20 cellular contexts compared by ENCODE assay signal in the genomic region with DNA sequence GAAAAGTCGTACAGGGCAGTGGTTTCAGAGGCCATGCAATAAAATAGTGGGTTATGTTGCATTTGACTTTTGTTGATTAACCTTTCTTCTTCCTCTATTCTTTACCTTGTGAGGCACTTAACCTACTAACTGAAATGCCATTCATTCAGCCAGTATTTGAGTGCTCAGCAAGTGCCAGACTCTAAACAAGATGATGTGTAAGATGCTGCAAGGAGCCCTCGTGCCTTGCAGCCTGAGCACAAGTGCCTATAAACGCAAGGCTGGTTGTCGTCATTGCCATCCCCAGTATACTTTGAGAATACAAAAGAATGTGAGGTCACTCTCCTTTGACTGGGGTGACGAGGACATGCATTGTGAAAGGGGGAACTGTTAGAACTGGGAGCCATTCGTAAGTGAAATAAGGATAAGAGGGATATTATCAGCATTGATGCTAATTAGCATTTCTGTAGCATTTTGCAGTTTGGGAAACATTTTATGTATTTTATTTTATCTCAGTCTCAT.
A peak's percentile ranks its signal among the peaks of the same experiment; 100 is the strongest.
DNase-seq lines count a peak whose midpoint lies in the region; ATAC-seq, FAIRE-seq and TF ChIP-seq lines count a peak whose summit lies in the region.
"Had no signal": no experiment of that assay in that cellular context is flagged by ENCODE, and none has a peak within 500 bp of the region (broad histone marks: within the 10 kb centered on the region; RNA-seq: fewer than 3 reads in every experiment).

No MANE protein-coding gene starts in this region.

- no peak overlapping the region for H3K9ac ChIP-seq in HepG2 (ENCODE audit: insufficient read depth, low read depth, low read length)
- H3K9ac ChIP-seq in OCI-LY1 (ENCODE audit: low read length): no peak overlapping the region

- BruUV-seq in HepG2 (replicated peaks; lab: Mats Ljungman, UMichigan): no TSS peak
- BruUV-seq in A673 (replicated peaks; lab: Mats Ljungman, UMichigan): no TSS peak

- H3K4me2 ChIP-seq in HepG2 (ENCODE audit: low read depth, low read length) (no peak overlapping the region), OCI-LY1 (ENCODE audit: low read length) (no peak overlapping the region)
- H3K4me2 ChIP-seq: GM23338 had no signal

- H3K9me3 Mint-ChIP-seq in stimulated activated effector memory CD8-positive, alpha-beta T cell treated with anti-CD3 and anti-CD28 coated beads, Interleukin-12 subunit alpha, Interleukin-12 subunit beta, amount 100 ng/mL, for 72 hours: no peaks in the 10 kb centered on the region
- H3K9me3 Mint-ChIP-seq: CD4-positive, alpha-beta T cell; GM23338 had no signal

- H3K27ac ChIP-seq in HepG2 (ENCODE audit: extremely low read length, insufficient read depth, low read length) (no peak overlapping the region), right lobe of liver (no peak overlapping the region), OCI-LY1 (ENCODE audit: low read depth, low read length, poor library complexity, severe bottlenecking) (peak overlapping the region; percentile 4), lower lobe of right lung (no peak overlapping the region), A673 (ENCODE audit: low read depth, low read length, poor library complexity, severe bottlenecking) (no peak overlapping the region)
- H3K27ac ChIP-seq: C4-2B, HL-60 had no signal

- H3K36me3 Mint-ChIP-seq in stimulated activated effector memory CD8-positive, alpha-beta T cell treated with anti-CD3 and anti-CD28 coated beads, Interleukin-12 subunit alpha, Interleukin-12 subunit beta, amount 100 ng/mL, for 72 hours: no peaks in the 10 kb centered on the region

- peaks cover 31% of the 10 kb centered on the region for H3K4me1 Mint-ChIP-seq in stimulated activated effector memory CD8-positive, alpha-beta T cell treated with anti-CD3 and anti-CD28 coated beads, Interleukin-12 subunit alpha, Interleukin-12 subunit beta, amount 100 ng/mL, for 72 hours

- H3K4me3 Mint-ChIP-seq in stimulated activated effector memory CD8-positive, alpha-beta T cell treated with anti-CD3 and anti-CD28 coated beads, Interleukin-12 subunit alpha, Interleukin-12 subunit beta, amount 100 ng/mL, for 72 hours: no peak overlapping the region
- H3K4me3 Mint-ChIP-seq: B cell; CD4-positive, alpha-beta T cell; GM23338; HFFc6 had no signal

- no peaks in the 10 kb centered on the region for H3K36me3 ChIP-seq in HepG2 (replicated peaks in 1 of 2; ENCODE audit: control insufficient read depth in 1 of 2, insufficient read depth in 2 of 2, low read length in 2 of 2)
- no peaks in the 10 kb centered on the region for H3K36me3 ChIP-seq in right lobe of liver
- H3K36me3 ChIP-seq in OCI-LY1 (ENCODE audit: insufficient read depth, low read length): no peaks in the 10 kb centered on the region
- H3K36me3 ChIP-seq in lower lobe of right lung: no peaks in the 10 kb centered on the region
- no peaks in the 10 kb centered on the region for H3K36me3 ChIP-seq in A673 (ENCODE audit: insufficient read depth, low read length, poor library complexity, severe bottlenecking)

- H3K27me3 ChIP-seq in HepG2 (ENCODE audit: control insufficient read depth in 1 of 2, insufficient read depth in 2 of 2, low read length in 2 of 2): no peaks in the 10 kb centered on the region
- H3K27me3 ChIP-seq in right lobe of liver: no peaks in the 10 kb centered on the region
- no peaks in the 10 kb centered on the region for H3K27me3 ChIP-seq in OCI-LY1 (ENCODE audit: insufficient read depth, low read length)
- no peaks in the 10 kb centered on the region for H3K27me3 ChIP-seq in lower lobe of right lung (ENCODE audit: low read depth)
- no peaks in the 10 kb centered on the region for H3K27me3 ChIP-seq in A673 (replicated peaks; ENCODE audit: insufficient read depth, low read depth, low read length, poor library complexity)

- CTCF ChIA-PET in HepG2 (lab: Yijun Ruan, JAX; ENCODE audit: low intra/inter-chr PET ratio, low total read pairs): no interaction called here
- CTCF ChIA-PET in A673 (lab: Charles Lee): no interaction called here

- TF ChIP-seq POLR2A in HepG2 (IDR thresholded peaks at IDR 0.05; ENCODE audit: insufficient read depth in 1 of 2, low read depth in 2 of 2, low read length in 2 of 2): no peak
- TF ChIP-seq POLR2A in right lobe of liver (IDR thresholded peaks at IDR 0.05): no peak

- intact Hi-C loops in HepG2 (cut with micrococcal nuclease; ENCODE audit: unreplicated experiment): no loop called here
- intact Hi-C loops in right lobe of liver (cut with DNase I): no loop called here
- intact Hi-C loops in lower lobe of right lung (cut with DNase I): no loop called here
- intact Hi-C loops in A673 (cut with micrococcal nuclease; ENCODE audit: unreplicated experiment): no loop called here

- 14% methylated on average over 6 of the region's 6 CpGs for WGBS in HepG2 (ENCODE audit: low lambda C conversion rate)
- WGBS in right lobe of liver (ENCODE audit: insufficient coverage, low coverage, low lambda C conversion rate, missing lambda C conversion rate): 86% methylated on average over 6 of the region's 6 CpGs

- TF ChIP-seq EP300 in HepG2 (IDR thresholded peaks at IDR 0.05; ENCODE audit: low read depth in 2 of 2, low read length in 2 of 2): no peak
- TF ChIP-seq EP300 in HepG2 (CRISPR knock-in tag; IDR thresholded peaks at IDR 0.05; ENCODE audit: borderline replicate concordance): no peak

- no peaks in the 10 kb centered on the region for H3F3A ChIP-seq in OCI-LY1 (ENCODE audit: insufficient read depth, low read length)

- H2AFZ ChIP-seq in HepG2 (ENCODE audit: low read length) (no peak overlapping the region), OCI-LY1 (ENCODE audit: low read length) (no peak overlapping the region)
- H2AFZ ChIP-seq: GM23338 had no signal

- no peak overlapping the region for H3K4me3 ChIP-seq in HepG2 (replicated peaks in 1 of 3; ENCODE audit: insufficient read depth in 1 of 3, low read depth in 2 of 3, low read length in 3 of 3)
- H3K4me3 ChIP-seq in right lobe of liver: no peak overlapping the region
- H3K4me3 ChIP-seq in OCI-LY1 (ENCODE audit: low read depth, low read length, poor library complexity, severe bottlenecking): no peak overlapping the region
- H3K4me3 ChIP-seq in lower lobe of right lung: no peak overlapping the region
- no peak overlapping the region for H3K4me3 ChIP-seq in A673 (ENCODE audit: low read depth, low read length, poor library complexity, severe bottlenecking)
- H3K4me3 ChIP-seq: GM23338 had no signal

- POLR2A ChIA-PET in HepG2 (lab: Yijun Ruan, JAX) (no interaction called here), A673 (lab: Charles Lee; ENCODE audit: low non-redundant PET) (no interaction called here)

- H3K79me2 ChIP-seq in HepG2 (ENCODE audit: insufficient read depth, low read length) (no peaks in the 10 kb centered on the region), OCI-LY1 (ENCODE audit: insufficient read depth, low read length) (peaks cover 98% of the 10 kb centered on the region)

- H4K20me1 ChIP-seq in HepG2 (ENCODE audit: insufficient read depth, low read length): no peaks in the 10 kb centered on the region
- H4K20me1 ChIP-seq in OCI-LY1 (ENCODE audit: insufficient read depth, low read length): no peaks in the 10 kb centered on the region

- H3K4me1 ChIP-seq in HepG2 (ENCODE audit: insufficient read depth, low read length) (no peaks in the 10 kb centered on the region), right lobe of liver (peaks cover 0 to 5% (median 3%) of the 10 kb centered on the region in 4 donors), OCI-LY1 (ENCODE audit: insufficient read depth, low read length, severe bottlenecking) (peaks cover 86% of the 10 kb centered on the region), lower lobe of right lung (peaks cover 6% of the 10 kb centered on the region), A673 (ENCODE audit: insufficient read depth, low read length, poor library complexity, severe bottlenecking) (peaks cover 9% of the 10 kb centered on the region)
- H3K4me1 ChIP-seq: Caco-2 had no signal

- no peak for TF ChIP-seq RAD21 in HepG2 (CRISPR knock-in tag; IDR thresholded peaks at IDR 0.05)

- no peaks in the 10 kb centered on the region for H3K9me2 ChIP-seq in OCI-LY1 (ENCODE audit: low read depth, low read length)

- TF ChIP-seq CTCF in HepG2 (CRISPR knock-in tag; IDR thresholded peaks at IDR 0.05): no peak
- no peak for TF ChIP-seq CTCF in right lobe of liver (IDR thresholded peaks at IDR 0.05)
- no peak for TF ChIP-seq CTCF in OCI-LY1 (IDR thresholded peaks at IDR 0.05; ENCODE audit: low read length)
- TF ChIP-seq CTCF in lower lobe of right lung (IDR thresholded peaks at IDR 0.05): no peak
- TF ChIP-seq CTCF in A673 (conservative IDR thresholded peaks at IDR 0.05; ENCODE audit: low read depth, low read length): no peak

- no peak for FAIRE-seq in HepG2 (lab: Jason Lieb, UNC)
- FAIRE-seq: D721Med, H54 had no signal

- in situ Hi-C loops in HepG2 (cut with HindIII; ENCODE audit: extremely low pct_ligation_motif_present, low pct_unique_long_range_greater_than_20kb): no loop called here

- H3K9me3 ChIP-seq in HepG2 (ENCODE audit: low read length) (no peaks in the 10 kb centered on the region), right lobe of liver (no peaks in the 10 kb centered on the region), OCI-LY1 (ENCODE audit: low read length) (no peaks in the 10 kb centered on the region), lower lobe of right lung (no peaks in the 10 kb centered on the region), A673 (ENCODE audit: low read depth, low read length, poor library complexity, severe bottlenecking) (no peaks in the 10 kb centered on the region)
- H3K9me3 ChIP-seq: Caco-2 had no signal

- no peak for DNase-seq in HepG2 (ENCODE audit: low spot score)
- DNase-seq in right lobe of liver: no peak
- DNase-seq in lower lobe of right lung: no peak
- DNase-seq in NK-92 treated with Interleukin-12 subunit alpha and Interleukin-12 subunit beta, amount 100 ng/mL, for 24 hours (lab: John Stamatoyannopoulos, UW): no peak
- DNase-seq in stimulated activated effector memory CD8-positive, alpha-beta T cell treated with anti-CD3 and anti-CD28 coated beads, Interleukin-12 subunit alpha, Interleukin-12 subunit beta, amount 100 ng/mL, for 72 hours (ENCODE audit: low spot score in 2 of 2): no peak
- no peak for DNase-seq in A673 (ENCODE audit: low spot score)
- DNase-seq: 8988T; Caco-2; CD4-positive, alpha-beta T cell; GF-D8; HCEC 1CT; HFFc6; IMR-90 had no signal

- no peak overlapping the region for H3K27ac Mint-ChIP-seq in stimulated activated effector memory CD8-positive, alpha-beta T cell treated with anti-CD3 and anti-CD28 coated beads, Interleukin-12 subunit alpha, Interleukin-12 subunit beta, amount 100 ng/mL, for 72 hours
- H3K27ac Mint-ChIP-seq: B cell; CD4-positive, alpha-beta T cell; GM23338; HFFc6 had no signal

- no peak for ATAC-seq in HepG2
- ATAC-seq in right lobe of liver: no peak
- peak; percentile 43 to 56 for ATAC-seq in lower lobe of right lung
- ATAC-seq in stimulated activated effector memory CD8-positive, alpha-beta T cell treated with anti-CD3 and anti-CD28 coated beads, Interleukin-12 subunit alpha, Interleukin-12 subunit beta, amount 100 ng/mL, for 72 hours: no peak
- ATAC-seq: GM23338 had no signal

TF ChIP-seq in HepG2, 621 proteins besides CTCF, POLR2A, EP300 and RAD21:
- TF ChIP-seq CREB1 (IDR thresholded peaks at IDR 0.05) (peak; percentile 11; the same call in 1 of the 2 replicates), CREB1 (CRISPR knock-in tag; IDR thresholded peaks at IDR 0.05) (no peak), HHEX (CRISPR knock-in tag; IDR thresholded peaks at IDR 0.05) (no peak)
TF ChIP-seq in HepG2: peak in this region for 1.

Comparison
In these comparisons a context has a peak if more than half of its experiments do, and no peak if none do; other contexts are left out.
1. ATAC-seq: peak in lower lobe of right lung (2 of 2); none in HepG2 (single experiment), right lobe of liver (0 of 4) and stimulated activated effector memory CD8-positive, alpha-beta T cell treated with anti-CD3 and anti-CD28 coated beads, Interleukin-12 subunit alpha, Interleukin-12 subunit beta, amount 100 ng/mL, for 72 hours (single experiment).